Comparison of ENCODE assay signal across 8 cellular contexts in genomic region chr1:1407101-1407956, GRCh38. TPM values are rescaled to one million over a fixed set of nuclear protein-coding genes. Genes with fewer than 3 reads are reported as not detected.
DNase-seq lines count a peak whose midpoint lies in the region; ATAC-seq and TF ChIP-seq lines count a peak whose summit lies in the region.

Gene MRPL20 (minus strand): TSS chr1:1407293. CDS start chr1:1407217, 76 bp downstream.

- H4K20me1 ChIP-seq in mammary epithelial cell (ENCODE audit: insufficient read depth, low read length) = no peaks in the 10 kb centered on the region

- WGBS in mammary epithelial cell (ENCODE audit: low coverage, missing lambda C conversion rate) = under 1% methylated on average over 49 of the region's 96 CpGs

- H3K4me2 ChIP-seq in mammary epithelial cell (ENCODE audit: insufficient read depth, low read depth, low read length) = peak within 1 kb of the TSS; percentile 100

- peaks cover 18% of the 10 kb centered on the region for H3K4me1 ChIP-seq in mammary epithelial cell (ENCODE audit: insufficient read depth, low read length)

- H3K4me3 ChIP-seq in WI38 (ENCODE audit: low read depth, low read length) = peak within 1 kb of the TSS; percentile 90
- H3K4me3 ChIP-seq in mammary epithelial cell (replicated peaks in 1 of 3; ENCODE audit: insufficient read depth in 1 of 3, low read depth in 2 of 3, low read length in 3 of 3) = peak within 1 kb of the TSS; percentile 59 to 100 (median 99)

- TF ChIP-seq CTCF in WI38 (IDR thresholded peaks at IDR 0.05; ENCODE audit: low read depth, low read length) (no peak), mammary epithelial cell (conservative IDR thresholded peaks at IDR 0.05 in 1 of 2, IDR thresholded peaks at IDR 0.05 in 1 of 2; ENCODE audit: extremely low read depth in 1 of 2, insufficient read depth in 1 of 2, low read depth in 1 of 2, low read length in 2 of 2) (no peak)

- H3K79me2 ChIP-seq in mammary epithelial cell (ENCODE audit: insufficient read depth, low read length) = peaks cover 63% of the 10 kb centered on the region

- intact Hi-C loops in mammary epithelial cell (cut with micrococcal nuclease) = loop anchor here (2.0 kb wide), 1 partner anchor 33 kb away; no protein-coding TSS in a partner anchor

- peak within 1 kb of the TSS; percentile 90 for H2AFZ ChIP-seq in mammary epithelial cell (ENCODE audit: low read depth, low read length)

- H3K27me3 ChIP-seq in mammary epithelial cell (ENCODE audit: insufficient read depth, low read length) = no peaks in the 10 kb centered on the region

- peak within 1 kb of the TSS; percentile 57 for H3K27ac ChIP-seq in mammary epithelial cell (ENCODE audit: insufficient read depth, low read depth, low read length)

- in situ Hi-C loops in mammary epithelial cell (cut with MboI; ENCODE audit: low sequenced_read_pairs in 2 of 2) = no loop called here

- TSS peak; percentile 46 for BruUV-seq in mammary epithelial cell (replicated peaks; lab: Mats Ljungman, UMichigan)

- dilution Hi-C loops in mammary epithelial cell (cut with HindIII; ENCODE audit: low sequenced_read_pairs) = no loop called here

- ATAC-seq in GM18909 (IDR thresholded peaks at IDR 0.05; ENCODE audit: poor library complexity, unreplicated experiment) (peak; percentile 89), HG03159 (IDR thresholded peaks at IDR 0.05; ENCODE audit: unreplicated experiment) (peak; percentile 89)

- H3K9ac ChIP-seq in mammary epithelial cell (ENCODE audit: insufficient read depth, low read length) = peak within 1 kb of the TSS; percentile 72

- no peaks in the 10 kb centered on the region for H3K9me3 ChIP-seq in mammary epithelial cell (replicated peaks; ENCODE audit: insufficient read depth, low read length)

- peaks cover 14% of the 10 kb centered on the region for H3K36me3 ChIP-seq in mammary epithelial cell (ENCODE audit: insufficient read depth, low read length)

- CTCF ChIA-PET in mammary epithelial cell (lab: Charles Lee; ENCODE audit: low non-redundant PET) = no interaction called here

- DNase-seq in AG08395 (ENCODE audit: low spot score) = peak; percentile 96
- DNase-seq in NCI-H2227 treated with DMSO at 0.1 percent for 48 hours (lab: John Stamatoyannopoulos, UW) = peak; percentile 90
- peak; percentile 90 for DNase-seq in mammary epithelial cell
- DNase-seq in iPS-NIHi7 (ENCODE audit: extremely low spot score) = peak; percentile 89
- DNase-seq in smooth muscle cell of the brain vasculature (ENCODE audit: low read depth, low spot score) = peak; percentile 67

RNA-seq across cellular contexts. Expression of gene MRPL20, which starts in this region (rescaled TPM):
- 100 to 1,000 TPM in 1 of 2 donors, 10 to 100 TPM in 1; 56.7 to 115 TPM for total RNA-seq in mammary epithelial cell
- 157 TPM for polyA plus RNA-seq in mammary epithelial cell
- 119 TPM for polyA minus RNA-seq in mammary epithelial cell

Comparison
In these comparisons a context has a peak if more than half of its experiments do, and no peak if none do; other contexts are left out.
1. Peak in every context shown above with its lines: DNase-seq, ATAC-seq, H3K4me3 ChIP-seq and H3K27ac ChIP-seq.